In the genomic region with DNA sequence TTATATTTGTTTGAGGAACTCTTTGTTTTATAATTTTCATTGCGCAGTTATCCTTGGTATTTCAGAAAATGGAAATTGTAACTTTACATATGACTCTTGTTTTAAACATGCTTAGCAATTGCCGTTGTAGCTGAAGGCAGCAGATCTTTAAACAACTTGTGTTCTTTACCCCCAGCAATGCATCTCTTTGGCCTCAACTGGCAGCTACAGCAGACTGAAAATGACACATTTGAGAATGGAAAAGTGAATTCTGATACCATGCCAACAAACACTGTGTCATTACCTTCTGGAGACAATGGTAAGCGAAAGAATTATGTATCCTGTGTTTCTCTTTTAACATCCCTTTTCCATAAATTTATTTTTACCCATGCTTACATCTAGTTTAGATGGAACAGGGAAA, we compare ENCODE assay signal across 31 cellular contexts.
DNase-seq lines count a peak whose midpoint lies in the region; FAIRE-seq and TF ChIP-seq lines count a peak whose summit lies in the region.
"Had no signal": no experiment of that assay in that cellular context is flagged by ENCODE, and none has a peak within 500 bp of the region (broad histone marks: within the 10 kb centered on the region; RNA-seq: fewer than 3 reads in every experiment).

No MANE protein-coding gene starts in this region.

- H3K4me3 Mint-ChIP-seq in astrocyte (ENCODE audit: unreplicated experiment) (no peak overlapping the region), osteocyte (ENCODE audit: unreplicated experiment) (no peak overlapping the region)
- H3K4me3 Mint-ChIP-seq: activated CD8-positive, alpha-beta memory T cell treated with anti-CD3 and anti-CD28 coated beads, Interleukin-2, amount 10 ng/mL, durations not matched to agents 7 days and 5 days; activated naive CD4-positive, alpha-beta T cell treated with anti-CD3 and anti-CD28 coated beads, Interleukin-2, amount 10 ng/mL, durations not matched to agents 7 days and 5 days; activated T-helper 1 cell treated with anti-CD3 and anti-CD28 coated beads, Interleukin-12 subunit alpha, Interleukin-12 subunit beta, Interleukin-2, Interleukin-4 antibody, amounts not matched to agents 30 ng/mL and 10 ng/mL and 1 ng/mL, durations not matched to agents 14 hours and 24 hours and 36 hours; natural killer cell treated with Interleukin-12 subunit alpha and Interleukin-12 subunit beta and Interleukin-15 and Interleukin-18, amount 100 ng/mL, for 72 hours; WTC11 had no signal

- peak overlapping the region; percentile 62 for H3K27ac ChIP-seq in astrocyte (ENCODE audit: low read depth, low read length)
- H3K27ac ChIP-seq: epithelial cell of prostate, gastrocnemius medialis, parathyroid adenoma had no signal

- peak; percentile 68 for FAIRE-seq in astrocyte (lab: Jason Lieb, UNC)
- FAIRE-seq: GM12892 had no signal

- H3K27ac Mint-ChIP-seq in astrocyte (ENCODE audit: unreplicated experiment) (peak overlapping the region; percentile 23), osteocyte (ENCODE audit: unreplicated experiment) (peak overlapping the region; percentile 10)
- H3K27ac Mint-ChIP-seq: activated CD8-positive, alpha-beta memory T cell treated with anti-CD3 and anti-CD28 coated beads, Interleukin-2, amount 10 ng/mL, durations not matched to agents 7 days and 5 days; activated naive CD4-positive, alpha-beta T cell treated with anti-CD3 and anti-CD28 coated beads, Interleukin-2, amount 10 ng/mL, durations not matched to agents 7 days and 5 days; activated T-helper 1 cell treated with anti-CD3 and anti-CD28 coated beads, Interleukin-12 subunit alpha, Interleukin-12 subunit beta, Interleukin-2, Interleukin-4 antibody, amounts not matched to agents 30 ng/mL and 10 ng/mL and 1 ng/mL, durations not matched to agents 14 hours and 24 hours and 36 hours; natural killer cell treated with Interleukin-12 subunit alpha and Interleukin-12 subunit beta and Interleukin-15 and Interleukin-18, amount 100 ng/mL, for 72 hours; WTC11 had no signal

- no peak overlapping the region for H3K9ac ChIP-seq in astrocyte (ENCODE audit: low read length)
- H3K9ac ChIP-seq: parathyroid adenoma had no signal

- H3K9me3 Mint-ChIP-seq in astrocyte (ENCODE audit: unreplicated experiment) (peaks cover 4% of the 10 kb centered on the region), osteocyte (ENCODE audit: unreplicated experiment) (no peaks in the 10 kb centered on the region)
- H3K9me3 Mint-ChIP-seq: activated naive CD4-positive, alpha-beta T cell treated with anti-CD3 and anti-CD28 coated beads, Interleukin-2, amount 10 ng/mL, durations not matched to agents 7 days and 5 days; activated T-helper 1 cell treated with anti-CD3 and anti-CD28 coated beads, Interleukin-12 subunit alpha, Interleukin-12 subunit beta, Interleukin-2, Interleukin-4 antibody, amounts not matched to agents 30 ng/mL and 10 ng/mL and 1 ng/mL, durations not matched to agents 14 hours and 24 hours and 36 hours; natural killer cell treated with Interleukin-12 subunit alpha and Interleukin-12 subunit beta and Interleukin-15 and Interleukin-18, amount 100 ng/mL, for 72 hours; WTC11 had no signal

- peaks cover 18% of the 10 kb centered on the region for H3K4me1 ChIP-seq in astrocyte (ENCODE audit: insufficient read depth, low read length)
- H3K4me1 ChIP-seq: Caco-2, gastrocnemius medialis, parathyroid adenoma had no signal

- DNase-seq in G401 (ENCODE audit: low spot score) (peak; percentile 12), astrocyte (ENCODE audit: low read depth) (peak; percentile 74), fibroblast of peridontal ligament (ENCODE audit: extremely low read depth) (peak; percentile 15), osteocyte (ENCODE audit: extremely low spot score, unreplicated experiment) (no peak), NCI-H345 (lab: John Stamatoyannopoulos, UW) (no peak), GDM1 (lab: John Stamatoyannopoulos, UW) (no peak), NCI-H146 treated with DMSO at 0.1 percent for 48 hours (lab: John Stamatoyannopoulos, UW; ENCODE audit: unreplicated experiment) (no peak)
- DNase-seq: activated CD4-positive, alpha-beta T cell treated with anti-CD3 and anti-CD28 coated beads, Interleukin-2, amount 50 U/mL, for 1 hour; activated CD8-positive, alpha-beta memory T cell treated with anti-CD3 and anti-CD28 coated beads, Interleukin-2, amount 10 ng/mL, durations not matched to agents 7 days and 5 days; activated naive CD4-positive, alpha-beta T cell treated with anti-CD3 and anti-CD28 coated beads, Interleukin-2, amount 10 ng/mL, durations not matched to agents 7 days and 5 days; amygdala; C1 segment of cervical spinal cord; Caco-2; central memory CD4-positive, alpha-beta T cell; DMS79 treated with DMSO at 0.1 percent for 48 hours; gastrocnemius medialis; islet precursor cell; NCI-H1092; NCI-H2029 treated with DMSO at 0.1 percent for 48 hours; NCI-H82; OCI-M1; right cardiac atrium; stimulated activated CD4-positive, alpha-beta T cell treated with anti-CD3 and anti-CD28 coated beads, Interleukin-4, amount 100 ng/mL, for 4 hours; stimulated activated naive CD4-positive, alpha-beta T cell; T1000 had no signal

- H3K27me3 Mint-ChIP-seq in astrocyte (ENCODE audit: low read depth, unreplicated experiment) = no peaks in the 10 kb centered on the region
- no peaks in the 10 kb centered on the region for H3K27me3 Mint-ChIP-seq in osteocyte (ENCODE audit: unreplicated experiment)
- H3K27me3 Mint-ChIP-seq: activated CD8-positive, alpha-beta memory T cell treated with anti-CD3 and anti-CD28 coated beads, Interleukin-2, amount 10 ng/mL, durations not matched to agents 7 days and 5 days; activated naive CD4-positive, alpha-beta T cell treated with anti-CD3 and anti-CD28 coated beads, Interleukin-2, amount 10 ng/mL, durations not matched to agents 7 days and 5 days had no signal

- H2AFZ ChIP-seq in astrocyte (ENCODE audit: low read depth, low read length) = no peak overlapping the region
- H2AFZ ChIP-seq: parathyroid adenoma had no signal

- H3K36me3 Mint-ChIP-seq in astrocyte (ENCODE audit: low read depth, unreplicated experiment) = peaks cover 6% of the 10 kb centered on the region
- peaks cover 7% of the 10 kb centered on the region for H3K36me3 Mint-ChIP-seq in osteocyte (ENCODE audit: unreplicated experiment)
- H3K36me3 Mint-ChIP-seq: activated CD8-positive, alpha-beta memory T cell treated with anti-CD3 and anti-CD28 coated beads, Interleukin-2, amount 10 ng/mL, durations not matched to agents 7 days and 5 days; activated naive CD4-positive, alpha-beta T cell treated with anti-CD3 and anti-CD28 coated beads, Interleukin-2, amount 10 ng/mL, durations not matched to agents 7 days and 5 days; natural killer cell treated with Interleukin-12 subunit alpha and Interleukin-12 subunit beta and Interleukin-15 and Interleukin-18, amount 100 ng/mL, for 72 hours had no signal

- H3K4me2 ChIP-seq in astrocyte (ENCODE audit: low read length) = peak overlapping the region; percentile 52

- no peaks in the 10 kb centered on the region for H3K79me2 ChIP-seq in astrocyte (ENCODE audit: insufficient read depth, low read length)
- H3K79me2 ChIP-seq: parathyroid adenoma had no signal

- H3K4me3 ChIP-seq in astrocyte (ENCODE audit: insufficient read depth, low read depth, low read length) = no peak overlapping the region
- H3K4me3 ChIP-seq: gastrocnemius medialis had no signal

- H3K4me1 Mint-ChIP-seq in astrocyte (ENCODE audit: low read depth, unreplicated experiment) = peaks cover 8% of the 10 kb centered on the region
- peaks cover 10% of the 10 kb centered on the region for H3K4me1 Mint-ChIP-seq in osteocyte (ENCODE audit: unreplicated experiment)
- H3K4me1 Mint-ChIP-seq: activated CD8-positive, alpha-beta memory T cell treated with anti-CD3 and anti-CD28 coated beads, Interleukin-2, amount 10 ng/mL, durations not matched to agents 7 days and 5 days; activated naive CD4-positive, alpha-beta T cell treated with anti-CD3 and anti-CD28 coated beads, Interleukin-2, amount 10 ng/mL, durations not matched to agents 7 days and 5 days; WTC11 had no signal

- no peaks in the 10 kb centered on the region for H4K20me1 ChIP-seq in astrocyte (ENCODE audit: insufficient read depth, low read length)

- H3K9me3 ChIP-seq in astrocyte (ENCODE audit: insufficient read depth, low read depth, low read length) = no peaks in the 10 kb centered on the region
- H3K9me3 ChIP-seq: Caco-2, gastrocnemius medialis had no signal

- peaks cover 3% of the 10 kb centered on the region for H3K36me3 ChIP-seq in astrocyte (ENCODE audit: insufficient read depth, low read length)
- H3K36me3 ChIP-seq: gastrocnemius medialis had no signal

- in situ Hi-C loops in G401 (cut with HindIII; ENCODE audit: low sequenced_read_pairs) = no loop called here

- H3K27me3 ChIP-seq in astrocyte (ENCODE audit: insufficient read depth, low read length) = no peaks in the 10 kb centered on the region
- H3K27me3 ChIP-seq: gastrocnemius medialis had no signal

- TF ChIP-seq CTCF in astrocyte (IDR thresholded peaks at IDR 0.05; ENCODE audit: insufficient read depth, low read depth, low read length) (no peak), osteocyte (IDR thresholded peaks at IDR 0.05) (no peak)

Comparison
In these comparisons a context has a peak if more than half of its experiments do, and no peak if none do; other contexts are left out.
1. DNase-seq: peak in G401 (single experiment), astrocyte (single experiment) and fibroblast of peridontal ligament (single experiment); none in osteocyte (single experiment), NCI-H345 (single experiment), GDM1 (single experiment) and NCI-H146 treated with DMSO at 0.1 percent for 48 hours (single experiment).